Comparison of ENCODE assay signal across 14 cellular contexts in genomic region chr10:130354976-130355795, GRCh38.
"Had no signal": no experiment of that assay in that cellular context is flagged by ENCODE, and none has a peak within 500 bp of the region (broad histone marks: within the 10 kb centered on the region; RNA-seq: fewer than 3 reads in every experiment).

No MANE protein-coding gene starts in this region.

- ATAC-seq: lower lobe of right lung had no signal

- H3K4me1 ChIP-seq: lower lobe of right lung, right atrium auricular region, uterus had no signal

- H3K27ac Mint-ChIP-seq: memory B cell, nephron progenitor cell had no signal

- H3K27me3 Mint-ChIP-seq: memory B cell had no signal

- H3K4me3 ChIP-seq: lower lobe of right lung, right atrium auricular region, uterus had no signal

- H3K9me3 ChIP-seq: lower lobe of right lung, neutrophil, right atrium auricular region, uterus had no signal

- H3K4me1 Mint-ChIP-seq: memory B cell, nephron progenitor cell had no signal

- H3K36me3 ChIP-seq: lower lobe of right lung, neutrophil, right atrium auricular region, uterus had no signal

- H3K9me3 Mint-ChIP-seq: memory B cell, nephron progenitor cell had no signal

- H3K36me3 Mint-ChIP-seq: memory B cell had no signal

- H3K27me3 ChIP-seq: neutrophil, right atrium auricular region, uterus had no signal

- H3K4me3 Mint-ChIP-seq: memory B cell, nephron progenitor cell had no signal

- DNase-seq: dermis blood vessel endothelial cell; foreskin melanocyte; hippocampal formation; kidney glomerular epithelial cell; lower lobe of right lung; midbrain; nephron progenitor cell; small intestine; stimulated activated CD4-positive, alpha-beta T cell treated with anti-CD3 and anti-CD28 coated beads, Interleukin-2, amount 100 ng/mL, for 48 hours; stimulated activated naive CD4-positive, alpha-beta T cell treated with Interleukin-2 at 50 U/mL for 16 hours; uterus had no signal

- H3K27ac ChIP-seq: lower lobe of right lung, neutrophil, right atrium auricular region, uterus had no signal
